39 cellular contexts compared by ENCODE assay signal in genomic region chr17:79754359-79754758, GRCh38. TPM values are rescaled to one million over a fixed set of nuclear protein-coding genes. Genes with fewer than 3 reads are reported as not detected.
"Had no signal": no experiment of that assay in that cellular context is flagged by ENCODE, and none has a peak within 500 bp of the region (broad histone marks: within the 10 kb centered on the region; RNA-seq: fewer than 3 reads in every experiment).

No MANE protein-coding gene starts in this region.

- H3K36me3 Mint-ChIP-seq: activated CD8-positive, alpha-beta memory T cell treated with anti-CD3 and anti-CD28 coated beads, Interleukin-2, amount 10 ng/mL, durations not matched to agents 7 days and 5 days; activated naive CD8-positive, alpha-beta T cell treated with anti-CD3 and anti-CD28 coated beads, Interleukin-2, amount 10 ng/mL, durations not matched to agents 7 days and 5 days had no signal

- H3K27ac Mint-ChIP-seq: activated B cell treated with CpG ODN at 0.5 μM for 24 hours; activated CD4-positive, alpha-beta memory T cell treated with anti-CD3 and anti-CD28 coated beads, Interleukin-2, amount 10 ng/mL, durations not matched to agents 7 days and 5 days; activated CD8-positive, alpha-beta memory T cell treated with anti-CD3 and anti-CD28 coated beads, Interleukin-2, amount 10 ng/mL, durations not matched to agents 7 days and 5 days; activated naive CD8-positive, alpha-beta T cell treated with anti-CD3 and anti-CD28 coated beads, Interleukin-2, amount 10 ng/mL, durations not matched to agents 7 days and 5 days had no signal

- H3K4me1 ChIP-seq: adrenal gland, body of pancreas, breast epithelium, Peyer's patch had no signal

- H3K4me3 Mint-ChIP-seq: activated B cell treated with CpG ODN at 0.5 μM for 24 hours; activated CD4-positive, alpha-beta memory T cell treated with anti-CD3 and anti-CD28 coated beads, Interleukin-2, amount 10 ng/mL, durations not matched to agents 7 days and 5 days; activated CD8-positive, alpha-beta memory T cell treated with anti-CD3 and anti-CD28 coated beads, Interleukin-2, amount 10 ng/mL, durations not matched to agents 7 days and 5 days; activated naive CD8-positive, alpha-beta T cell treated with anti-CD3 and anti-CD28 coated beads, Interleukin-2, amount 10 ng/mL, durations not matched to agents 7 days and 5 days had no signal

- DNase-seq: activated B cell treated with CpG ODN at 0.5 μM for 24 hours; activated CD4-positive, alpha-beta memory T cell treated with anti-CD3 and anti-CD28 coated beads, Interleukin-2, amount 10 ng/mL, durations not matched to agents 7 days and 5 days; activated CD4-positive, alpha-beta T cell treated with anti-CD3 and anti-CD28 coated beads for 4 hours; activated CD4-positive, alpha-beta T cell treated with anti-CD3 and anti-CD28 coated beads, Interleukin-2, amount 50 U/mL, for 1 hour; activated CD4-positive, CD25-positive, alpha-beta regulatory T cell treated with anti-CD3 and anti-CD28 coated beads, Interleukin-2, amount 50 U/mL, for 72 hours; activated CD8-positive, alpha-beta memory T cell treated with anti-CD3 and anti-CD28 coated beads for 24 hours; activated CD8-positive, alpha-beta memory T cell treated with anti-CD3 and anti-CD28 coated beads, Interleukin-2, amount 10 ng/mL, durations not matched to agents 7 days and 5 days; activated CD8-positive, alpha-beta memory T cell treated with anti-CD3 and anti-CD28 coated beads, Interleukin-2, amount 50 U/mL, for 48 hours; activated effector memory CD4-positive, alpha-beta T cell treated with anti-CD3 and anti-CD28 coated beads, Interleukin-2, amount 50 U/mL, for 16 hours; activated naive CD4-positive, alpha-beta T cell; activated naive CD4-positive, alpha-beta T cell treated with anti-CD3 and anti-CD28 coated beads, Interleukin-2, amount 50 U/mL, for 16 hours; activated naive CD8-positive, alpha-beta T cell treated with anti-CD3 and anti-CD28 coated beads, Interleukin-2, amount 10 ng/mL, durations not matched to agents 7 days and 5 days; activated T-cell treated with anti-CD3 and anti-CD28 coated beads, Interleukin-2, amount 50 U/mL, for 48 hours; adrenal gland; body of pancreas; Karpas-422; KBM-7; NCI-H1105; NCI-H1417 treated with DMSO at 0.1 percent for 48 hours; NCI-H187 treated with DMSO at 0.1 percent for 48 hours; NCI-H2081; NCI-H2171 treated with DMSO at 0.1 percent for 48 hours; NCI-H345; NCI-H526; NCI-H748 treated with DMSO at 0.1 percent for 48 hours; NK-92 treated with Interleukin-12 subunit alpha and Interleukin-12 subunit beta, amount 100 ng/mL, for 24 hours; PC-3; RPMI8226; SW 1271; T-helper 1 cell; T-helper 2 cell; T-helper 9 cell had no signal

- H3K9me3 ChIP-seq: adrenal gland, body of pancreas, breast epithelium, Peyer's patch had no signal

- H3K36me3 ChIP-seq: adrenal gland, breast epithelium, Peyer's patch had no signal

- H3K27ac ChIP-seq: adrenal gland, body of pancreas, breast epithelium, Peyer's patch, VCaP had no signal

- H3K4me3 ChIP-seq: adrenal gland, body of pancreas, breast epithelium, Peyer's patch had no signal

- H3K4me1 Mint-ChIP-seq: activated CD4-positive, alpha-beta memory T cell treated with anti-CD3 and anti-CD28 coated beads, Interleukin-2, amount 10 ng/mL, durations not matched to agents 7 days and 5 days; activated CD8-positive, alpha-beta memory T cell treated with anti-CD3 and anti-CD28 coated beads, Interleukin-2, amount 10 ng/mL, durations not matched to agents 7 days and 5 days; activated naive CD8-positive, alpha-beta T cell treated with anti-CD3 and anti-CD28 coated beads, Interleukin-2, amount 10 ng/mL, durations not matched to agents 7 days and 5 days had no signal

- H3K9me3 Mint-ChIP-seq: activated B cell treated with CpG ODN at 0.5 μM for 24 hours; activated CD4-positive, alpha-beta memory T cell treated with anti-CD3 and anti-CD28 coated beads, Interleukin-2, amount 10 ng/mL, durations not matched to agents 7 days and 5 days; activated naive CD8-positive, alpha-beta T cell treated with anti-CD3 and anti-CD28 coated beads, Interleukin-2, amount 10 ng/mL, durations not matched to agents 7 days and 5 days had no signal

- H3K27me3 ChIP-seq: body of pancreas had no signal

- ATAC-seq: activated CD8-positive, alpha-beta memory T cell treated with anti-CD3 and anti-CD28 coated beads, Interleukin-2, amount 10 ng/mL, durations not matched to agents 7 days and 5 days; body of pancreas; PC-3 had no signal

RNA-seq across cellular contexts. Expression of gene ENPP7, which starts 23.6 kb away (rescaled TPM):
- total RNA-seq: adrenal gland, astrocyte, body of pancreas, breast epithelium, cardiac septum, MCF 10A, NCI-H460, PC-3 had no signal
